1 cellular context compared by ENCODE assay signal in genomic region chr9:133563286-133564213, GRCh38.
A peak's percentile ranks its signal among the peaks of the same experiment; 100 is the strongest.
TF ChIP-seq lines count a peak whose summit lies in the region.

No MANE protein-coding gene starts in this region.

TF ChIP-seq in K562, 482 proteins besides CTCF, POLR2A, EP300 and RAD21:
- TF ChIP-seq HDAC6 (IDR thresholded peaks at IDR 0.05; ENCODE audit: low read depth, low read length) (no peak), EGR1 (conservative IDR thresholded peaks at IDR 0.05) (peak; percentile 60), MCM2 (IDR thresholded peaks at IDR 0.05; ENCODE audit: low read depth) (no peak)
